Comparison of ENCODE assay signal across 8 cellular contexts in genomic region chrX:100819534-100819836, GRCh38. TPM values are rescaled to one million over a fixed set of nuclear protein-coding genes. Genes with fewer than 3 reads are reported as not detected.
A peak's percentile ranks its signal among the peaks of the same experiment; 100 is the strongest.
DNase-seq lines count a peak whose midpoint lies in the region; ATAC-seq lines count a peak whose summit lies in the region.

No MANE protein-coding gene starts in this region.

- H3K9me2 ChIP-seq in GM23248 (ENCODE audit: insufficient read depth), result no peaks in the 10 kb centered on the region

- H3K4me1 Mint-ChIP-seq in activated CD4-positive, alpha-beta memory T cell treated with anti-CD3 and anti-CD28 coated beads, Interleukin-2, amount 10 ng/mL, durations not matched to agents 7 days and 5 days, result peaks cover 14% of the 10 kb centered on the region

- no peaks in the 10 kb centered on the region for H3K9me3 ChIP-seq in GM23248 (ENCODE audit: low read depth)

- H3F3A ChIP-seq in GM23248 (ENCODE audit: insufficient read depth), result no peaks in the 10 kb centered on the region

- CTCF ChIA-PET in activated CD4-positive, alpha-beta memory T cell treated with anti-CD3 and anti-CD28 coated beads, Interleukin-2, amount 10 ng/mL, durations not matched to agents 7 days and 5 days (lab: Charles Lee), result no interaction called here

- POLR2A ChIA-PET in activated CD4-positive, alpha-beta memory T cell treated with anti-CD3 and anti-CD28 coated beads, Interleukin-2, amount 10 ng/mL, durations not matched to agents 7 days and 5 days (lab: Charles Lee), result no interaction called here

- H3K27me3 ChIP-seq in GM23248 (replicated peaks; ENCODE audit: insufficient read depth), result no peaks in the 10 kb centered on the region

- H3K27me3 Mint-ChIP-seq in activated CD4-positive, alpha-beta memory T cell treated with anti-CD3 and anti-CD28 coated beads, Interleukin-2, amount 10 ng/mL, durations not matched to agents 7 days and 5 days, result peaks cover 9% of the 10 kb centered on the region

- no peaks in the 10 kb centered on the region for H3K9me3 Mint-ChIP-seq in activated CD4-positive, alpha-beta memory T cell treated with anti-CD3 and anti-CD28 coated beads, Interleukin-2, amount 10 ng/mL, durations not matched to agents 7 days and 5 days

- in situ Hi-C loops in GM23248 (cut with MboI), result no loop called here

- intact Hi-C loops in left cardiac atrium (cut with DNase I), result no loop called here

- no peak for DNase-seq in GM23248
- DNase-seq in activated CD4-positive, alpha-beta memory T cell treated with anti-CD3 and anti-CD28 coated beads, Interleukin-2, amount 10 ng/mL, durations not matched to agents 7 days and 5 days, result no peak
- DNase-seq in left cardiac atrium, result peak; percentile 21
- DNase-seq in skeletal muscle cell (ENCODE audit: low read depth), result no peak
- DNase-seq in NCI-H446 treated with DMSO at 0.1 percent for 48 hours (lab: John Stamatoyannopoulos, UW), result no peak
- DNase-seq in stimulated activated naive CD4-positive, alpha-beta T cell (lab: John Stamatoyannopoulos, UW), result no peak

- H3K36me3 Mint-ChIP-seq in activated CD4-positive, alpha-beta memory T cell treated with anti-CD3 and anti-CD28 coated beads, Interleukin-2, amount 10 ng/mL, durations not matched to agents 7 days and 5 days (ENCODE audit: low read depth), result peaks cover 17% of the 10 kb centered on the region

- peaks cover 9% of the 10 kb centered on the region for H3K79me2 ChIP-seq in GM23248 (ENCODE audit: insufficient read depth)

- peak overlapping the region; percentile 93 for H3K4me3 Mint-ChIP-seq in activated CD4-positive, alpha-beta memory T cell treated with anti-CD3 and anti-CD28 coated beads, Interleukin-2, amount 10 ng/mL, durations not matched to agents 7 days and 5 days

- H3K27ac ChIP-seq in GM23248, result peak overlapping the region; percentile 77

- peak overlapping the region; percentile 96 for H2AFZ ChIP-seq in GM23248

- H4K20me1 ChIP-seq in GM23248 (ENCODE audit: insufficient read depth), result no peaks in the 10 kb centered on the region

- 0 to 2% methylated on average over 13 to 15 of the region's 15 CpGs for WGBS in GM23248 (ENCODE audit: low coverage in 1 of 2, low lambda C conversion rate in 2 of 2, missing lambda C conversion rate in 2 of 2), 2 experiments

- no peak for ATAC-seq in left cardiac atrium
- ATAC-seq in GM21786 (IDR thresholded peaks at IDR 0.05; ENCODE audit: unreplicated experiment), result no peak
- no peak for ATAC-seq in HG02610 (IDR thresholded peaks at IDR 0.05; ENCODE audit: unreplicated experiment)

- H3K4me2 ChIP-seq in GM23248 (ENCODE audit: unreplicated experiment), result peak overlapping the region; percentile 78

- H3K9ac ChIP-seq in GM23248, result peak overlapping the region; percentile 82

- H3K4me1 ChIP-seq in GM23248 (ENCODE audit: insufficient read depth), result no peaks in the 10 kb centered on the region

- H3K27ac Mint-ChIP-seq in activated CD4-positive, alpha-beta memory T cell treated with anti-CD3 and anti-CD28 coated beads, Interleukin-2, amount 10 ng/mL, durations not matched to agents 7 days and 5 days, result peak overlapping the region; percentile 81

- H3K36me3 ChIP-seq in GM23248 (ENCODE audit: low read depth), result 0 out of 2 replicates have a peak, but pooled peaks cover 5% of the 10 kb centered on the region

- H3K4me3 ChIP-seq in GM23248 (peak overlapping the region; percentile 84), skeletal muscle cell (ENCODE audit: low read depth, low read length) (peak overlapping the region; percentile 70)

RNA-seq across cellular contexts. Expression of gene CSTF2, which starts 0.7 kb away (rescaled TPM):
- 11.8 and 12.3 TPM in 2 replicates for total RNA-seq in GM23248 (2014; rRNA removed; shearing (Covaris generic))
- polyA plus RNA-seq in GM23248 (2016; fragmentation: Nextera tagmentation; extraction: Ambion mirVana), result 15.3 and 15.7 TPM in 2 replicates
- 10 to 100 TPM; 33.3 to 36.3 TPM for total RNA-seq in activated CD4-positive, alpha-beta memory T cell treated with anti-CD3 and anti-CD28 coated beads, Interleukin-2, amount 10 ng/mL, durations not matched to agents 7 days and 5 days
- total RNA-seq in left cardiac atrium, result 1 to 10 TPM; 7.1 to 7.5 TPM

RNA-seq across cellular contexts. Expression of gene NOX1, which starts 54.7 kb away (rescaled TPM):
- not detected in 2 replicates for total RNA-seq in GM23248 (2014; rRNA removed; shearing (Covaris generic))
- 0.16 and 0.18 TPM in 2 replicates for polyA plus RNA-seq in GM23248 (2016; fragmentation: Nextera tagmentation; extraction: Ambion mirVana)
- total RNA-seq in activated CD4-positive, alpha-beta memory T cell treated with anti-CD3 and anti-CD28 coated beads, Interleukin-2, amount 10 ng/mL, durations not matched to agents 7 days and 5 days, result not detected
- total RNA-seq in left cardiac atrium, result not detected
